Comparison of ENCODE assay signal across 21 cellular contexts in the genomic region with DNA sequence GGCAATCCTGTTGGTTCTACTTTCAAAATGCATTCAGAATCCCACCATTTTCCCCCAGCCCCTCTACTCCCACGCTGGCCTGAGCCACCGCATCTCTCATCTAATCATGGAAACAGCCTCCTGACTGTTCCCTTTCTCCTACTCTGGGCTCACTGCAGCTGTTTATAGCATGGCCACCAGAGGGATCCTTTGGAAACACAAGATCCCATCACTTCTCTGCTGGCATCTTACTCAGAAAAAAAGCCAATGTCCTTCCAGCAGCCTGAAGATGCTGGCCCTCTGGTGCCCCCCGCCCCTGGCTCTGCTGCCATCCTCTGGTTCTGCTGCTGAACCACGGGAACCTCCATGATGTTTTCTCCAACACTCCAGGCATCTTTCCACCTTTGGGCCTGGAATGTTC. TPM values are rescaled to one million over a fixed set of nuclear protein-coding genes. Genes with fewer than 3 reads are reported as not detected.
DNase-seq lines count a peak whose midpoint lies in the region; ATAC-seq, FAIRE-seq and TF ChIP-seq lines count a peak whose summit lies in the region.
"Had no signal": no experiment of that assay in that cellular context is flagged by ENCODE, and none has a peak within 500 bp of the region (broad histone marks: within the 10 kb centered on the region; RNA-seq: fewer than 3 reads in every experiment).

No MANE protein-coding gene starts in this region.

- H3K79me2 ChIP-seq in trophoblast cell (ENCODE audit: control insufficient read depth, insufficient read depth, low read length, poor library complexity) = no peaks in the 10 kb centered on the region
- H3K79me2 ChIP-seq: parathyroid adenoma had no signal

- no peak overlapping the region for H2BK5ac ChIP-seq in trophoblast cell (ENCODE audit: low read depth, low read length, poor library complexity)

- H3K4me3 ChIP-seq in NB4 (ENCODE audit: low read depth, low read length) (no peak overlapping the region), colonic mucosa (no peak overlapping the region), trophoblast cell (ENCODE audit: low read depth, low read length) (no peak overlapping the region)
- H3K4me3 ChIP-seq: gastrocnemius medialis had no signal

- peak; percentile 6 for TF ChIP-seq CTCF in NB4 (IDR thresholded peaks at IDR 0.05; ENCODE audit: low read depth, low read length)
- peak; percentile 29 for TF ChIP-seq CTCF in colonic mucosa (IDR thresholded peaks at IDR 0.05)

- no peaks in the 10 kb centered on the region for H3K36me3 ChIP-seq in colonic mucosa
- no peaks in the 10 kb centered on the region for H3K36me3 ChIP-seq in trophoblast cell (ENCODE audit: control insufficient read depth in 1 of 2, insufficient read depth in 2 of 2, low read length in 2 of 2)
- H3K36me3 ChIP-seq: gastrocnemius medialis had no signal

- H3K23ac ChIP-seq in trophoblast cell (ENCODE audit: low read length) = no peak overlapping the region

- no CpG with 5 or more reads among the region's 4 CpGs for WGBS in trophoblast cell (ENCODE audit: extremely low coverage, insufficient coverage, insufficient read length)

- no peak overlapping the region for H2BK120ac ChIP-seq in trophoblast cell (ENCODE audit: insufficient read depth, low read length, poor library complexity)

- H3K4me1 ChIP-seq in colonic mucosa (peaks cover 6% of the 10 kb centered on the region), trophoblast cell (ENCODE audit: control insufficient read depth in 1 of 2, insufficient read depth in 2 of 2, low read length in 2 of 2) (no peaks in the 10 kb centered on the region)
- H3K4me1 ChIP-seq: gastrocnemius medialis, parathyroid adenoma had no signal

- H3K27ac ChIP-seq in colonic mucosa = no peak overlapping the region
- no peak overlapping the region for H3K27ac ChIP-seq in trophoblast cell (ENCODE audit: low read depth, low read length)
- H3K27ac ChIP-seq: gastrocnemius medialis, parathyroid adenoma had no signal

- H4K91ac ChIP-seq in trophoblast cell (ENCODE audit: low read depth, low read length) = no peak overlapping the region

- no peak overlapping the region for H2AK5ac ChIP-seq in trophoblast cell (ENCODE audit: low read length)

- no peak overlapping the region for H3K14ac ChIP-seq in trophoblast cell (ENCODE audit: low read length)

- no peak overlapping the region for H4K12ac ChIP-seq in trophoblast cell (ENCODE audit: low read depth, low read length)

- H3K9ac ChIP-seq in colonic mucosa (ENCODE audit: low read depth in 2 of 2, low read length in 2 of 2) (no peak overlapping the region), trophoblast cell (ENCODE audit: low read length) (no peak overlapping the region)
- H3K9ac ChIP-seq: parathyroid adenoma had no signal

- H3K9me3 ChIP-seq in colonic mucosa = no peaks in the 10 kb centered on the region
- H3K9me3 ChIP-seq in trophoblast cell (ENCODE audit: insufficient read depth, low read depth, low read length) = peaks cover 3% of the 10 kb centered on the region
- H3K9me3 ChIP-seq: gastrocnemius medialis had no signal

- intact Hi-C loops in colonic mucosa (cut with DNase I) = no loop called here

- no peaks in the 10 kb centered on the region for H3K79me1 ChIP-seq in trophoblast cell (ENCODE audit: low read length)

- no peak overlapping the region for H3K4me2 ChIP-seq in trophoblast cell (ENCODE audit: low read length)

- no peak overlapping the region for H2AFZ ChIP-seq in trophoblast cell (ENCODE audit: insufficient read depth, low read length, poor library complexity)
- H2AFZ ChIP-seq: parathyroid adenoma had no signal

- ATAC-seq in activated CD4-positive, CD25-positive, alpha-beta regulatory T cell treated with anti-CD3 and anti-CD28 coated beads, Interleukin-2, amount 50 U/mL, for 24 hours = no peak
- ATAC-seq: gastrocnemius medialis had no signal

- no peak for FAIRE-seq in GM19239 (lab: Jason Lieb, UNC)
- FAIRE-seq: A204.1, keratinocyte had no signal

- no peak for TF ChIP-seq POLR2A in NB4 (IDR thresholded peaks at IDR 0.05; ENCODE audit: extremely low read depth, insufficient read length)

- no peak overlapping the region for H3K18ac ChIP-seq in trophoblast cell (ENCODE audit: low read length)

- H4K8ac ChIP-seq in trophoblast cell (ENCODE audit: low read depth, low read length) = peak overlapping the region; percentile 18

- no peaks in the 10 kb centered on the region for H3K27me3 ChIP-seq in colonic mucosa
- H3K27me3 ChIP-seq in trophoblast cell (ENCODE audit: insufficient read depth, low read length) = no peaks in the 10 kb centered on the region
- H3K27me3 ChIP-seq: gastrocnemius medialis had no signal

- DNase-seq in NCI-H146 (lab: John Stamatoyannopoulos, UW) (peak; percentile 39), NCI-H146 treated with DMSO at 0.1 percent for 48 hours (lab: John Stamatoyannopoulos, UW; ENCODE audit: unreplicated experiment) (no peak), NB4 (ENCODE audit: low read depth) (no peak), colonic mucosa (no peak), trophoblast cell (peak in 1 of 2 donors; percentile 46), AML-193 (lab: John Stamatoyannopoulos, UW) (no peak), GM19239 (ENCODE audit: insufficient read length, low spot score) (no peak)
- DNase-seq: activated effector memory CD4-positive, alpha-beta T cell treated with anti-CD3 and anti-CD28 coated beads, Interleukin-2, amount 50 U/mL, for 16 hours; aorta; effector memory CD4-positive, alpha-beta T cell; gastrocnemius medialis; KG1; NCI-H1694 treated with DMSO at 0.1 percent for 48 hours; stimulated activated CD4-positive, alpha-beta T cell treated with anti-CD3 and anti-CD28 coated beads, Interleukin-12 subunit alpha, Interleukin-12 subunit beta, amount 100 ng/mL, for 4 hours had no signal

- no peak overlapping the region for H3K4ac ChIP-seq in trophoblast cell (ENCODE audit: low read depth, low read length)

- no peak overlapping the region for H2BK12ac ChIP-seq in trophoblast cell (ENCODE audit: low read length)

RNA-seq across cellular contexts. Expression of gene MS4A8, which starts 11.1 kb away (rescaled TPM):
- total RNA-seq in colonic mucosa = 10 to 100 TPM in 1 of 2 donors, 1 to 10 TPM in 1; 6.3 to 24.0 TPM
- polyA plus RNA-seq in trophoblast cell (2013) = not detected in 2 replicates
- total RNA-seq: activated CD8-positive, alpha-beta memory T cell treated with anti-CD3 and anti-CD28 coated beads for 36 hours; aorta; mononuclear cell; subcutaneous adipose tissue had no signal
- polyA plus RNA-seq: keratinocyte had no signal

RNA-seq across cellular contexts. Expression of gene MS4A18, which starts 14.0 kb away (rescaled TPM):
- not detected for total RNA-seq in colonic mucosa
- 0.08 TPM in 2 replicates for polyA plus RNA-seq in trophoblast cell (2013)
- total RNA-seq: activated CD8-positive, alpha-beta memory T cell treated with anti-CD3 and anti-CD28 coated beads for 36 hours; aorta; gastrocnemius medialis; mononuclear cell; subcutaneous adipose tissue had no signal
- polyA plus RNA-seq: aorta, keratinocyte had no signal

RNA-seq across cellular contexts. Expression of gene MS4A15, which starts 46.2 kb away (rescaled TPM):
- under 1 TPM in 1 of 2 donors, not detected in 1; 0.13 TPM for total RNA-seq in colonic mucosa
- polyA plus RNA-seq in trophoblast cell (2013) = 20.5 and 20.6 TPM in 2 replicates
- total RNA-seq: activated CD8-positive, alpha-beta memory T cell treated with anti-CD3 and anti-CD28 coated beads for 36 hours; aorta; gastrocnemius medialis; mononuclear cell; subcutaneous adipose tissue had no signal
